1 cellular context compared by ENCODE assay signal in genomic region chr2:48316753-48317750, GRCh38.
A peak's percentile ranks its signal among the peaks of the same experiment; 100 is the strongest.
TF ChIP-seq lines count a peak whose summit lies in the region.

No MANE protein-coding gene starts in this region.

TF ChIP-seq in HepG2, 621 proteins besides CTCF, POLR2A, EP300 and RAD21 (continued from another document and continues in another):
- no peak for TF ChIP-seq KDM2A (CRISPR knock-in tag; IDR thresholded peaks at IDR 0.05; ENCODE audit: borderline replicate concordance, low read depth)
- TF ChIP-seq ZNF292 (CRISPR knock-in tag; IDR thresholded peaks at IDR 0.05; ENCODE audit: borderline replicate concordance, low read depth), result no peak; the same call in 1 of the 2 replicates
- TF ChIP-seq MIXL1 (CRISPR knock-in tag; IDR thresholded peaks at IDR 0.05), result no peak
- TF ChIP-seq ZNF24 (IDR thresholded peaks at IDR 0.05), result no peak
- no peak for TF ChIP-seq CC2D1A (CRISPR knock-in tag; IDR thresholded peaks at IDR 0.05)
- TF ChIP-seq ETV5 (CRISPR knock-in tag; IDR thresholded peaks at IDR 0.05; ENCODE audit: borderline replicate concordance), result no peak
- TF ChIP-seq YEATS4 (CRISPR knock-in tag; IDR thresholded peaks at IDR 0.05; ENCODE audit: borderline replicate concordance), result 0 out of 2 replicates have a peak, but pooled peaks have one; percentile 23
- no peak for TF ChIP-seq ZFP91 (CRISPR knock-in tag; IDR thresholded peaks at IDR 0.05; ENCODE audit: borderline replicate concordance)
- no peak for TF ChIP-seq ZNF17 (CRISPR knock-in tag; IDR thresholded peaks at IDR 0.05)
- TF ChIP-seq CREB1 (IDR thresholded peaks at IDR 0.05), result no peak
- no peak for TF ChIP-seq CREB1 (CRISPR knock-in tag; IDR thresholded peaks at IDR 0.05)
- no peak for TF ChIP-seq NFE2L2 (IDR thresholded peaks at IDR 0.05; ENCODE audit: low read length)
- no peak for TF ChIP-seq TMF1 (CRISPR knock-in tag; IDR thresholded peaks at IDR 0.05; ENCODE audit: low read depth)
- TF ChIP-seq HOXA5 (CRISPR knock-in tag; IDR thresholded peaks at IDR 0.05), result no peak
- no peak for TF ChIP-seq ZNF253 (CRISPR knock-in tag; IDR thresholded peaks at IDR 0.05; ENCODE audit: borderline replicate concordance)
- TF ChIP-seq ZNF451 (CRISPR knock-in tag; IDR thresholded peaks at IDR 0.05), result no peak
- TF ChIP-seq ADNP (CRISPR knock-in tag; IDR thresholded peaks at IDR 0.05), result peak; percentile 92
- TF ChIP-seq ZNF251 (CRISPR knock-in tag; IDR thresholded peaks at IDR 0.05), result no peak
- no peak for TF ChIP-seq SRY (CRISPR knock-in tag; IDR thresholded peaks at IDR 0.05)
- TF ChIP-seq SRSF9 (IDR thresholded peaks at IDR 0.05; ENCODE audit: borderline replicate concordance, insufficient read depth, low read depth, low read length, poor library complexity, severe bottlenecking), result no peak
- TF ChIP-seq HOXD1 (CRISPR knock-in tag; IDR thresholded peaks at IDR 0.05), result no peak
- TF ChIP-seq RBFOX2 (IDR thresholded peaks at IDR 0.05; ENCODE audit: low read depth, low read length), result 0 out of 2 replicates have a peak, but pooled peaks have one; percentile 11
- no peak for TF ChIP-seq ZSCAN25 (CRISPR knock-in tag; IDR thresholded peaks at IDR 0.05)
- TF ChIP-seq ZNF441 (CRISPR knock-in tag; IDR thresholded peaks at IDR 0.05; ENCODE audit: borderline replicate concordance), result no peak
- no peak for TF ChIP-seq ZFP37 (CRISPR knock-in tag; IDR thresholded peaks at IDR 0.05; ENCODE audit: borderline replicate concordance)
- TF ChIP-seq SP4 (CRISPR knock-in tag; IDR thresholded peaks at IDR 0.05), result peak; percentile 41; the same call in 1 of the 2 replicates
- no peak for TF ChIP-seq FOXP1 (IDR thresholded peaks at IDR 0.05)
- TF ChIP-seq FOXP1 (CRISPR knock-in tag; IDR thresholded peaks at IDR 0.05), result no peak
- no peak for TF ChIP-seq PLRG1 (conservative IDR thresholded peaks at IDR 0.05)
- no peak for TF ChIP-seq TCF7 (IDR thresholded peaks at IDR 0.05; ENCODE audit: low read depth)
- peak; percentile 46 for TF ChIP-seq ZNF687 (CRISPR knock-in tag; IDR thresholded peaks at IDR 0.05)
- TF ChIP-seq ZNF430 (CRISPR knock-in tag; IDR thresholded peaks at IDR 0.05), result peak; percentile 49; the same call in 1 of the 2 replicates
- no peak for TF ChIP-seq ZNF777 (CRISPR knock-in tag; IDR thresholded peaks at IDR 0.05)
- TF ChIP-seq SIN3B (IDR thresholded peaks at IDR 0.05; ENCODE audit: low read length), result no peak
- TF ChIP-seq ZNF644 (CRISPR knock-in tag; IDR thresholded peaks at IDR 0.05; ENCODE audit: low read depth), result no peak
- no peak for TF ChIP-seq ZNF343 (CRISPR knock-in tag; IDR thresholded peaks at IDR 0.05)
- no peak for TF ChIP-seq NCOA2 (CRISPR knock-in tag; IDR thresholded peaks at IDR 0.05)
- TF ChIP-seq ZNF44 (CRISPR knock-in tag; IDR thresholded peaks at IDR 0.05), result 0 out of 2 replicates have a peak, but pooled peaks have one; percentile 31
- TF ChIP-seq, protein P1, sequence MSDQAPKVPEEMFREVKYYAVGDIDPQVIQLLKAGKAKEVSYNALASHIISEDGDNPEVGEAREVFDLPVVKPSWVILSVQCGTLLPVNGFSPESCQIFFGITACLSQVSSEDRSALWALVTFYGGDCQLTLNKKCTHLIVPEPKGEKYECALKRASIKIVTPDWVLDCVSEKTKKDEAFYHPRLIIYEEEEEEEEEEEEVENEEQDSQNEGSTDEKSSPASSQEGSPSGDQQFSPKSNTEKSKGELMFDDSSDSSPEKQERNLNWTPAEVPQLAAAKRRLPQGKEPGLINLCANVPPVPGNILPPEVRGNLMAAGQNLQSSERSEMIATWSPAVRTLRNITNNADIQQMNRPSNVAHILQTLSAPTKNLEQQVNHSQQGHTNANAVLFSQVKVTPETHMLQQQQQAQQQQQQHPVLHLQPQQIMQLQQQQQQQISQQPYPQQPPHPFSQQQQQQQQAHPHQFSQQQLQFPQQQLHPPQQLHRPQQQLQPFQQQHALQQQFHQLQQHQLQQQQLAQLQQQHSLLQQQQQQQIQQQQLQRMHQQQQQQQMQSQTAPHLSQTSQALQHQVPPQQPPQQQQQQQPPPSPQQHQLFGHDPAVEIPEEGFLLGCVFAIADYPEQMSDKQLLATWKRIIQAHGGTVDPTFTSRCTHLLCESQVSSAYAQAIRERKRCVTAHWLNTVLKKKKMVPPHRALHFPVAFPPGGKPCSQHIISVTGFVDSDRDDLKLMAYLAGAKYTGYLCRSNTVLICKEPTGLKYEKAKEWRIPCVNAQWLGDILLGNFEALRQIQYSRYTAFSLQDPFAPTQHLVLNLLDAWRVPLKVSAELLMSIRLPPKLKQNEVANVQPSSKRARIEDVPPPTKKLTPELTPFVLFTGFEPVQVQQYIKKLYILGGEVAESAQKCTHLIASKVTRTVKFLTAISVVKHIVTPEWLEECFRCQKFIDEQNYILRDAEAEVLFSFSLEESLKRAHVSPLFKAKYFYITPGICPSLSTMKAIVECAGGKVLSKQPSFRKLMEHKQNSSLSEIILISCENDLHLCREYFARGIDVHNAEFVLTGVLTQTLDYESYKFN (CRISPR knock-in tag; conservative IDR thresholded peaks at IDR 0.05), result 0 out of 2 replicates have a peak, but pooled peaks have one; percentile 24
- no peak for TF ChIP-seq TBX2 (CRISPR knock-in tag; IDR thresholded peaks at IDR 0.05; ENCODE audit: borderline replicate concordance)
- TF ChIP-seq MEF2D (CRISPR knock-in tag; IDR thresholded peaks at IDR 0.05), result no peak
- TF ChIP-seq, protein P2, sequence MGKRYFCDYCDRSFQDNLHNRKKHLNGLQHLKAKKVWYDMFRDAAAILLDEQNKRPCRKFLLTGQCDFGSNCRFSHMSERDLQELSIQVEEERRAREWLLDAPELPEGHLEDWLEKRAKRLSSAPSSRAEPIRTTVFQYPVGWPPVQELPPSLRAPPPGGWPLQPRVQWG (CRISPR knock-in tag; IDR thresholded peaks at IDR 0.05; ENCODE audit: borderline replicate concordance, low read depth), result no peak
- TF ChIP-seq STAT6 (CRISPR knock-in tag; IDR thresholded peaks at IDR 0.05; ENCODE audit: borderline replicate concordance), result no peak
- TF ChIP-seq, protein P3, sequence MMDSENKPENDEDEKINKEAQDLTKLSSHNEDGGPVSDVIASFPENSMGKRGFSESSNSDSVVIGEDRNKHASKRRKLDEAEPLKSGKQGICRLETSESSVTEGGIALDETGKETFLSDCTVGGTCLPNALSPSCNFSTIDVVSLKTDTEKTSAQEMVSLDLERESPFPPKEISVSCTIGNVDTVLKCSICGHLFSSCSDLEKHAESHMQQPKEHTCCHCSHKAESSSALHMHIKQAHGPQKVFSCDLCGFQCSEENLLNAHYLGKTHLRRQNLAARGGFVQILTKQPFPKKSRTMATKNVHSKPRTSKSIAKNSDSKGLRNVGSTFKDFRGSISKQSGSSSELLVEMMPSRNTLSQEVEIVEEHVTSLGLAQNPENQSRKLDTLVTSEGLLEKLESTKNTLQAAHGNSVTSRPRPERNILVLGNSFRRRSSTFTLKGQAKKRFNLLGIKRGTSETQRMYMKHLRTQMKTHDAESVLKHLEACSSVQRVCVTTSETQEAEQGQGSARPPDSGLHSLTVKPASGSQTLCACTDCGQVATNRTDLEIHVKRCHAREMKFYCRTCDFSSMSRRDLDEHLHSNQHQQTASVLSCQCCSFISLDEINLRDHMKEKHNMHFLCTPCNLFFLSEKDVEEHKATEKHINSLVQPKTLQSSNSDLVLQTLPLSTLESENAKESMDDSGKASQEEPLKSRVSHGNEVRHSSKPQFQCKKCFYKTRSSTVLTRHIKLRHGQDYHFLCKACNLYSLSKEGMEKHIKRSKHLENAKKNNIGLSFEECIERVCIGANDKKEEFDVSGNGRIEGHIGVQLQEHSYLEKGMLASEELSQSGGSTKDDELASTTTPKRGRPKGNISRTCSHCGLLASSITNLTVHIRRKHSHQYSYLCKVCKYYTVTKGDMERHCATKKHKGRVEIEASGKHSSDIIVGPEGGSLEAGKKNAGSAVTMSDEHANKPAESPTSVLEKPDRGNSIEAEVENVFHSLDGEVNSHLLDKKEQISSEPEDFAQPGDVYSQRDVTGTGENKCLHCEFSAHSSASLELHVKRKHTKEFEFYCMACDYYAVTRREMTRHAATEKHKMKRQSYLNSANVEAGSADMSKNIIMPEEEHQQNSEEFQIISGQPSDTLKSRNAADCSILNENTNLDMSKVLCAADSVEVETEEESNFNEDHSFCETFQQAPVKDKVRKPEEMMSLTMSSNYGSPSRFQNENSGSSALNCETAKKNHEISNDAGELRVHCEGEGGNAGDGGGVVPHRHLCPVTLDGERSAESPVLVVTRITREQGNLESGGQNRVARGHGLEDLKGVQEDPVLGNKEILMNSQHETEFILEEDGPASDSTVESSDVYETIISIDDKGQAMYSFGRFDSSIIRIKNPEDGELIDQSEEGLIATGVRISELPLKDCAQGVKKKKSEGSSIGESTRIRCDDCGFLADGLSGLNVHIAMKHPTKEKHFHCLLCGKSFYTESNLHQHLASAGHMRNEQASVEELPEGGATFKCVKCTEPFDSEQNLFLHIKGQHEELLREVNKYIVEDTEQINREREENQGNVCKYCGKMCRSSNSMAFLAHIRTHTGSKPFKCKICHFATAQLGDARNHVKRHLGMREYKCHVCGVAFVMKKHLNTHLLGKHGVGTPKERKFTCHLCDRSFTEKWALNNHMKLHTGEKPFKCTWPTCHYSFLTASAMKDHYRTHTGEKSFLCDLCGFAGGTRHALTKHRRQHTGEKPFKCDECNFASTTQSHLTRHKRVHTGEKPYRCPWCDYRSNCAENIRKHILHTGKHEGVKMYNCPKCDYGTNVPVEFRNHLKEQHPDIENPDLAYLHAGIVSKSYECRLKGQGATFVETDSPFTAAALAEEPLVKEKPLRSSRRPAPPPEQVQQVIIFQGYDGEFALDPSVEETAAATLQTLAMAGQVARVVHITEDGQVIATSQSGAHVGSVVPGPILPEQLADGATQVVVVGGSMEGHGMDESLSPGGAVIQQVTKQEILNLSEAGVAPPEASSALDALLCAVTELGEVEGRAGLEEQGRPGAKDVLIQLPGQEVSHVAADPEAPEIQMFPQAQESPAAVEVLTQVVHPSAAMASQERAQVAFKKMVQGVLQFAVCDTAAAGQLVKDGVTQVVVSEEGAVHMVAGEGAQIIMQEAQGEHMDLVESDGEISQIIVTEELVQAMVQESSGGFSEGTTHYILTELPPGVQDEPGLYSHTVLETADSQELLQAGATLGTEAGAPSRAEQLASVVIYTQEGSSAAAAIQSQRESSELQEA (CRISPR knock-in tag; IDR thresholded peaks at IDR 0.05; ENCODE audit: not compliant biosample characterization), result no peak
- TF ChIP-seq BCL6 (CRISPR knock-in tag; IDR thresholded peaks at IDR 0.05), result no peak
- TF ChIP-seq ATF7 (IDR thresholded peaks at IDR 0.05), result no peak
- no peak for TF ChIP-seq ATF7 (CRISPR knock-in tag; IDR thresholded peaks at IDR 0.05)
- TF ChIP-seq YY1 (IDR thresholded peaks at IDR 0.05; ENCODE audit: insufficient read depth, insufficient replicate concordance, low read depth, low read length), result no peak
- no peak for TF ChIP-seq ZNF350 (CRISPR knock-in tag; IDR thresholded peaks at IDR 0.05; ENCODE audit: borderline replicate concordance, low read depth)
- TF ChIP-seq ZNF501 (CRISPR knock-in tag; IDR thresholded peaks at IDR 0.05), result peak; percentile 52; the same call in 1 of the 2 replicates
